ENCODE assay signal across 12 cellular contexts in genomic region chr12:51533799-51534198, GRCh38. TPM values are rescaled to one million over a fixed set of nuclear protein-coding genes. Genes with fewer than 3 reads are reported as not detected.
DNase-seq lines count a peak whose midpoint lies in the region; ATAC-seq and TF ChIP-seq lines count a peak whose summit lies in the region.
"Had no signal": no experiment of that assay in that cellular context is flagged by ENCODE, and none has a peak within 500 bp of the region (broad histone marks: within the 10 kb centered on the region; RNA-seq: fewer than 3 reads in every experiment).

No MANE protein-coding gene starts in this region.

- H3K4ac ChIP-seq in neuronal stem cell (ENCODE audit: low read length): no peak overlapping the region

- H3K27me3 ChIP-seq in neuronal stem cell (ENCODE audit: control insufficient read depth in 3 of 3, insufficient read depth in 3 of 3, low read depth in 1 of 3, low read length in 3 of 3): peaks cover 0 to 6% (median 2%) of the 10 kb centered on the region in 3 experiments

- H3K4me1 ChIP-seq in neuronal stem cell (ENCODE audit: control insufficient read depth in 2 of 2, insufficient read depth in 1 of 2, low read depth in 1 of 2, low read length in 2 of 2): peaks cover 4 to 8% of the 10 kb centered on the region in 2 donors

- TF ChIP-seq CTCF in choroid plexus epithelial cell (conservative IDR thresholded peaks at IDR 0.05; ENCODE audit: low read depth, low read length): peak; percentile 20

- no peak overlapping the region for H3K4me3 ChIP-seq in choroid plexus epithelial cell (ENCODE audit: low read depth, low read length)
- no peak overlapping the region for H3K4me3 ChIP-seq in neuronal stem cell (ENCODE audit: low read length in 2 of 2)

- H3K14ac ChIP-seq in neuronal stem cell (ENCODE audit: low read length): no peak overlapping the region

- H3K36me3 ChIP-seq in neuronal stem cell (replicated peaks in 1 of 2; ENCODE audit: control insufficient read depth in 2 of 2, insufficient read depth in 2 of 2, low read length in 2 of 2): no peaks in the 10 kb centered on the region

- ATAC-seq in GM18873 (IDR thresholded peaks at IDR 0.05; ENCODE audit: low FRiP score, unreplicated experiment): no peak
- ATAC-seq in GM19035 (IDR thresholded peaks at IDR 0.05; ENCODE audit: unreplicated experiment): no peak

- H3K23ac ChIP-seq in neuronal stem cell (ENCODE audit: low read depth, low read length, poor library complexity): no peak overlapping the region

- H4K8ac ChIP-seq in neuronal stem cell (ENCODE audit: low read depth, low read length): no peak overlapping the region

- no peak overlapping the region for H4K91ac ChIP-seq in neuronal stem cell (ENCODE audit: low read depth, low read length, poor library complexity)

- no peak overlapping the region for H2BK15ac ChIP-seq in neuronal stem cell (ENCODE audit: low read length)

- no peak overlapping the region for H3K27ac ChIP-seq in neuronal stem cell (replicated peaks; ENCODE audit: low read length)

- no peak overlapping the region for H2BK5ac ChIP-seq in neuronal stem cell (ENCODE audit: low read length)

- H3K4me2 ChIP-seq in neuronal stem cell (ENCODE audit: insufficient read depth, low read length, poor library complexity, severe bottlenecking): no peak overlapping the region

- no peaks in the 10 kb centered on the region for H3K79me1 ChIP-seq in neuronal stem cell (ENCODE audit: low read depth, low read length)

- no peak overlapping the region for H2AK5ac ChIP-seq in neuronal stem cell (ENCODE audit: low read depth, low read length)

- H2AFZ ChIP-seq in neuronal stem cell (ENCODE audit: low read length): peak overlapping the region; percentile 23

- H3K18ac ChIP-seq in neuronal stem cell (ENCODE audit: low read length): no peak overlapping the region

- H2BK120ac ChIP-seq in neuronal stem cell (ENCODE audit: low read depth, low read length): no peak overlapping the region

- H3K9me3 ChIP-seq in neuronal stem cell (replicated peaks in 1 of 2; ENCODE audit: control insufficient read depth in 2 of 2, insufficient read depth in 1 of 2, low read depth in 1 of 2, low read length in 2 of 2): no peaks in the 10 kb centered on the region

- no peak overlapping the region for H2BK12ac ChIP-seq in neuronal stem cell (ENCODE audit: low read length)

- no peak overlapping the region for H3K9ac ChIP-seq in neuronal stem cell (ENCODE audit: low read depth, low read length, poor library complexity)

- DNase-seq in DMS79 treated with DMSO at 0.1 percent for 48 hours (lab: John Stamatoyannopoulos, UW): peak; percentile 2
- no peak for DNase-seq in DMS79 (lab: John Stamatoyannopoulos, UW)
- peak; percentile 37 to 55 for DNase-seq in NCI-H526 (lab: John Stamatoyannopoulos, UW)
- peak; percentile 16 for DNase-seq in choroid plexus epithelial cell (ENCODE audit: low read depth)
- no peak for DNase-seq in neuronal stem cell (ENCODE audit: low spot score)
- DNase-seq in NCI-H524 treated with DMSO at 0.1 percent for 48 hours (lab: John Stamatoyannopoulos, UW): no peak
- DNase-seq: activated CD4-positive, CD25-positive, alpha-beta regulatory T cell; cortex of kidney; NCI-H1105; small intestine had no signal

- WGBS in neuronal stem cell (ENCODE audit: extremely low coverage in 2 of 2, insufficient read length in 2 of 2, insufficient replicate concordance in 1 of 2), 2 donors: no CpG with 5 or more reads among the region's 1 CpG

RNA-seq across cellular contexts. Expression of gene SCN8A, which starts 57.2 kb away (rescaled TPM):
- 1.8 TPM for polyA plus RNA-seq in neuronal stem cell (2013, experiment 1 of 2)
- polyA plus RNA-seq in neuronal stem cell (2013, experiment 2 of 2): 1.9 TPM

Comparison
In these comparisons a context has a peak if more than half of its experiments do, and no peak if none do; other contexts are left out.
1. DNase-seq: peak in DMS79 treated with DMSO at 0.1 percent for 48 hours (single experiment), NCI-H526 (2 of 2) and choroid plexus epithelial cell (single experiment); none in DMS79 (single experiment), neuronal stem cell (single experiment) and NCI-H524 treated with DMSO at 0.1 percent for 48 hours (single experiment).